In the genomic region with DNA sequence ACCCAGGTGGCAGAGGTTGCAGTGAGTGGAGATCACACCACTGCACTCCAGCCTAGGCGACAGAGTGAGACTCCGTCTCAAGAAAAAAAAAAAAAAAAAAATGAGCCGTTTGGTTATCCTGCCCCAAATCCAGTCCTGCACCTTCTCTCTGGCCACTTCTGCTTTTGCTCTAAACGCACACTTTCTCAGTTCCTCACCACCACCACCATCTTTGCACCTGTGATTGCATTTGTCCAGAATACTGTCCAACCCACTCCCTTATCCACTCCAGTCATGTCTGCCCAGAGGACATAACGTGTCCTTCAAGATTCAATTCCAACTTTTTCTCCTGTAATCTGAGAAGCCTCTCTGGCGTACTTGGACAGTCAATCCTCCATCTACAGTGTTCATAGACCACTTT, we compare ENCODE assay signal across 1 cellular context.
TF ChIP-seq lines count a peak whose summit lies in the region.

No MANE protein-coding gene starts in this region.

TF ChIP-seq in GM12878, 131 proteins besides CTCF, POLR2A, EP300 and RAD21 (continued from another document and continues in another):
- no peak for TF ChIP-seq ZBTB4 (CRISPR knock-in tag; IDR thresholded peaks at IDR 0.05)
- TF ChIP-seq NR2C2 (IDR thresholded peaks at IDR 0.05; ENCODE audit: borderline replicate concordance, control insufficient read depth, insufficient read length, low read depth) = no peak
- TF ChIP-seq E2F8 (IDR thresholded peaks at IDR 0.05; ENCODE audit: low read depth, partially characterized antibody) = no peak
- TF ChIP-seq, protein P1, sequence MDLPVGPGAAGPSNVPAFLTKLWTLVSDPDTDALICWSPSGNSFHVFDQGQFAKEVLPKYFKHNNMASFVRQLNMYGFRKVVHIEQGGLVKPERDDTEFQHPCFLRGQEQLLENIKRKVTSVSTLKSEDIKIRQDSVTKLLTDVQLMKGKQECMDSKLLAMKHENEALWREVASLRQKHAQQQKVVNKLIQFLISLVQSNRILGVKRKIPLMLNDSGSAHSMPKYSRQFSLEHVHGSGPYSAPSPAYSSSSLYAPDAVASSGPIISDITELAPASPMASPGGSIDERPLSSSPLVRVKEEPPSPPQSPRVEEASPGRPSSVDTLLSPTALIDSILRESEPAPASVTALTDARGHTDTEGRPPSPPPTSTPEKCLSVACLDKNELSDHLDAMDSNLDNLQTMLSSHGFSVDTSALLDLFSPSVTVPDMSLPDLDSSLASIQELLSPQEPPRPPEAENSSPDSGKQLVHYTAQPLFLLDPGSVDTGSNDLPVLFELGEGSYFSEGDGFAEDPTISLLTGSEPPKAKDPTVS (IDR thresholded peaks at IDR 0.05; ENCODE audit: low read depth, low read length) = no peak
- TF ChIP-seq EGR1 (IDR thresholded peaks at IDR 0.05; ENCODE audit: borderline replicate concordance in 1 of 2, low read depth in 2 of 2, low read length in 2 of 2) = no peak
- no peak for TF ChIP-seq KDM1A (IDR thresholded peaks at IDR 0.05; ENCODE audit: borderline replicate concordance)
- TF ChIP-seq SIX5 (IDR thresholded peaks at IDR 0.05; ENCODE audit: low read depth, low read length, severe bottlenecking) = no peak
- no peak for TF ChIP-seq RBBP5 (conservative IDR thresholded peaks at IDR 0.05)
- no peak for TF ChIP-seq SP1 (IDR thresholded peaks at IDR 0.05; ENCODE audit: low read depth, low read length)
- 0 out of 2 replicates have a peak, but pooled peaks have one; percentile 45 for TF ChIP-seq PAX5 (IDR thresholded peaks at IDR 0.05; ENCODE audit: borderline replicate concordance, low read depth, low read length)
- peak; percentile 66 for TF ChIP-seq MTA2 (IDR thresholded peaks at IDR 0.05; ENCODE audit: low read depth)
- no peak for TF ChIP-seq CUX1 (IDR thresholded peaks at IDR 0.05; ENCODE audit: insufficient replicate concordance, low read depth, low read length)
- TF ChIP-seq POU2F2 (IDR thresholded peaks at IDR 0.05; ENCODE audit: borderline replicate concordance, low read depth, low read length) = no peak
- TF ChIP-seq BMI1 (IDR thresholded peaks at IDR 0.05; ENCODE audit: borderline replicate concordance) = no peak
- no peak for TF ChIP-seq IRF5 (IDR thresholded peaks at IDR 0.05; ENCODE audit: borderline replicate concordance)
- TF ChIP-seq SREBF1 (IDR thresholded peaks at IDR 0.05; ENCODE audit: low read length) = no peak
- no peak for TF ChIP-seq NR2F1 (conservative IDR thresholded peaks at IDR 0.05)
- TF ChIP-seq ELK1 (IDR thresholded peaks at IDR 0.05; ENCODE audit: low read depth, low read length) = no peak
- no peak for TF ChIP-seq STAT1 (conservative IDR thresholded peaks at IDR 0.05)
- TF ChIP-seq WRNIP1 (IDR thresholded peaks at IDR 0.05; ENCODE audit: borderline replicate concordance, low read depth, low read length) = no peak
- TF ChIP-seq, protein P2, sequence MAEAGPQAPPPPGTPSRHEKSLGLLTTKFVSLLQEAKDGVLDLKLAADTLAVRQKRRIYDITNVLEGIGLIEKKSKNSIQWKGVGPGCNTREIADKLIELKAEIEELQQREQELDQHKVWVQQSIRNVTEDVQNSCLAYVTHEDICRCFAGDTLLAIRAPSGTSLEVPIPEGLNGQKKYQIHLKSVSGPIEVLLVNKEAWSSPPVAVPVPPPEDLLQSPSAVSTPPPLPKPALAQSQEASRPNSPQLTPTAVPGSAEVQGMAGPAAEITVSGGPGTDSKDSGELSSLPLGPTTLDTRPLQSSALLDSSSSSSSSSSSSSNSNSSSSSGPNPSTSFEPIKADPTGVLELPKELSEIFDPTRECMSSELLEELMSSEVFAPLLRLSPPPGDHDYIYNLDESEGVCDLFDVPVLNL (IDR thresholded peaks at IDR 0.05; ENCODE audit: low read depth, low read length) = no peak
- no peak for TF ChIP-seq NFIC (IDR thresholded peaks at IDR 0.05; ENCODE audit: low read depth, low read length)
- no peak for TF ChIP-seq POLR2AphosphoS2 (IDR thresholded peaks at IDR 0.05; ENCODE audit: low read depth, low read length)
- TF ChIP-seq, protein P3, sequence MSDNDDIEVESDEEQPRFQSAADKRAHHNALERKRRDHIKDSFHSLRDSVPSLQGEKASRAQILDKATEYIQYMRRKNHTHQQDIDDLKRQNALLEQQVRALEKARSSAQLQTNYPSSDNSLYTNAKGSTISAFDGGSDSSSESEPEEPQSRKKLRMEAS (IDR thresholded peaks at IDR 0.05; ENCODE audit: low read depth, low read length) = no peak
- TF ChIP-seq MYC (IDR thresholded peaks at IDR 0.05; ENCODE audit: insufficient read depth, insufficient read length, insufficient replicate concordance, low read length, severe bottlenecking) = no peak
- TF ChIP-seq ATF2 (IDR thresholded peaks at IDR 0.05; ENCODE audit: low read length) = no peak
- no peak for TF ChIP-seq GABPA (IDR thresholded peaks at IDR 0.05; ENCODE audit: low read depth)
- TF ChIP-seq ZNF217 (IDR thresholded peaks at IDR 0.05) = no peak
- no peak for TF ChIP-seq ETV6 (conservative IDR thresholded peaks at IDR 0.05 in 1 of 2, IDR thresholded peaks at IDR 0.05 in 1 of 2; ENCODE audit: borderline replicate concordance in 1 of 2, low read depth in 1 of 2)
- no peak for TF ChIP-seq FOXK2 (IDR thresholded peaks at IDR 0.05)
- TF ChIP-seq, protein P4, sequence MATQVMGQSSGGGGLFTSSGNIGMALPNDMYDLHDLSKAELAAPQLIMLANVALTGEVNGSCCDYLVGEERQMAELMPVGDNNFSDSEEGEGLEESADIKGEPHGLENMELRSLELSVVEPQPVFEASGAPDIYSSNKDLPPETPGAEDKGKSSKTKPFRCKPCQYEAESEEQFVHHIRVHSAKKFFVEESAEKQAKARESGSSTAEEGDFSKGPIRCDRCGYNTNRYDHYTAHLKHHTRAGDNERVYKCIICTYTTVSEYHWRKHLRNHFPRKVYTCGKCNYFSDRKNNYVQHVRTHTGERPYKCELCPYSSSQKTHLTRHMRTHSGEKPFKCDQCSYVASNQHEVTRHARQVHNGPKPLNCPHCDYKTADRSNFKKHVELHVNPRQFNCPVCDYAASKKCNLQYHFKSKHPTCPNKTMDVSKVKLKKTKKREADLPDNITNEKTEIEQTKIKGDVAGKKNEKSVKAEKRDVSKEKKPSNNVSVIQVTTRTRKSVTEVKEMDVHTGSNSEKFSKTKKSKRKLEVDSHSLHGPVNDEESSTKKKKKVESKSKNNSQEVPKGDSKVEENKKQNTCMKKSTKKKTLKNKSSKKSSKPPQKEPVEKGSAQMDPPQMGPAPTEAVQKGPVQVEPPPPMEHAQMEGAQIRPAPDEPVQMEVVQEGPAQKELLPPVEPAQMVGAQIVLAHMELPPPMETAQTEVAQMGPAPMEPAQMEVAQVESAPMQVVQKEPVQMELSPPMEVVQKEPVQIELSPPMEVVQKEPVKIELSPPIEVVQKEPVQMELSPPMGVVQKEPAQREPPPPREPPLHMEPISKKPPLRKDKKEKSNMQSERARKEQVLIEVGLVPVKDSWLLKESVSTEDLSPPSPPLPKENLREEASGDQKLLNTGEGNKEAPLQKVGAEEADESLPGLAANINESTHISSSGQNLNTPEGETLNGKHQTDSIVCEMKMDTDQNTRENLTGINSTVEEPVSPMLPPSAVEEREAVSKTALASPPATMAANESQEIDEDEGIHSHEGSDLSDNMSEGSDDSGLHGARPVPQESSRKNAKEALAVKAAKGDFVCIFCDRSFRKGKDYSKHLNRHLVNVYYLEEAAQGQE (IDR thresholded peaks at IDR 0.05; ENCODE audit: low read depth, low read length) = no peak
- no peak for TF ChIP-seq CHD4 (IDR thresholded peaks at IDR 0.05)
